In the genomic region with DNA sequence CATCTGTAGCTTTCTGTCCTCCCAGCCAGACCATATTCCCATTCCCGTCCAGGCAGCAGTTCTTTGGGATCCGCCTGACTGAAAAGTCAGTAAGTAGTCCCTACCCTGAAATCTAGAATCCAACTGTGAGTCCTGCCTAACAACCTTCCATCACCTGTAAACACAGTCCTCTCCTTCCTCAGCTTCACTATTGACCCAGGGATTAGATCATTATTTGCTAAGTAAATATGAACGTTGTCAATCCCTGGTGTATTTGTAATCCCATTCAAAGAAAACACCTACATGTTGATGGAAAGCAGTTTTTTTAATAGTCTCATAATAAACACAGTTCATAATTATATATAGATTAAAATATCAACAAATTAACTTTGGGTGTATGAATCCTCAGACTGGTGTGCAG, we compare ENCODE assay signal across 8 cellular contexts. TPM values are rescaled to one million over a fixed set of nuclear protein-coding genes. Genes with fewer than 3 reads are reported as not detected.
DNase-seq lines count a peak whose midpoint lies in the region; FAIRE-seq and TF ChIP-seq lines count a peak whose summit lies in the region.

No MANE protein-coding gene starts in this region.

- no peaks in the 10 kb centered on the region for H3K27me3 Mint-ChIP-seq in Caco-2 (ENCODE audit: insufficient read depth, unreplicated experiment)

- H3K27ac ChIP-seq in MM.1S (ENCODE audit: low read length) (no peak overlapping the region), mesodermal cell (ENCODE audit: low read depth, low read length, severe bottlenecking) (no peak overlapping the region)

- no peaks in the 10 kb centered on the region for H4K20me1 ChIP-seq in MM.1S (ENCODE audit: insufficient read depth, low read length)

- H3K4me3 ChIP-seq in Caco-2 (ENCODE audit: low read depth, low read length) (peak overlapping the region; percentile 92), MM.1S (ENCODE audit: low read length) (peak overlapping the region; percentile 87), astrocyte of the spinal cord (ENCODE audit: low read depth, low read length) (peak overlapping the region; percentile 78), mesodermal cell (ENCODE audit: extremely low read depth, insufficient read depth, low read length, poor library complexity, severe bottlenecking) (peak overlapping the region; percentile 70)

- peak in 1 of 2 experiments; percentile 63 for DNase-seq in Caco-2
- no peak for DNase-seq in MM.1S
- DNase-seq in astrocyte of the spinal cord (ENCODE audit: low read depth, low spot score), result no peak
- no peak for DNase-seq in COLO829 (ENCODE audit: low spot score)
- DNase-seq in urothelium cell line (ENCODE audit: low spot score), result no peak
- no peak for DNase-seq in ACHN
- no peak for DNase-seq in activated CD4-positive, alpha-beta T cell treated with anti-CD3 and anti-CD28 coated beads, Interleukin-2, amount 50 U/mL, for 4 hours

- peaks cover 5% of the 10 kb centered on the region; the same call in 1 of the 2 replicates for H3F3A ChIP-seq in MM.1S (ENCODE audit: insufficient read depth, low read length)

- POLR2A ChIA-PET in Caco-2 (lab: Charles Lee), result no interaction called here

- H3K36me3 ChIP-seq in Caco-2 (ENCODE audit: control insufficient read depth, insufficient read depth, low read length) (peaks cover 1% of the 10 kb centered on the region; the same call in 1 of the 2 replicates), MM.1S (replicated peaks; ENCODE audit: insufficient read depth, low read length) (peaks cover 3% of the 10 kb centered on the region), mesodermal cell (ENCODE audit: control insufficient read depth, insufficient read depth, low read length) (peaks cover 6% of the 10 kb centered on the region)

- peaks cover 14% of the 10 kb centered on the region for H3K4me1 Mint-ChIP-seq in Caco-2 (ENCODE audit: low read depth, unreplicated experiment)

- intact Hi-C loops in Caco-2 (cut with micrococcal nuclease; ENCODE audit: unreplicated experiment), result loop anchor here (5.0 kb wide), 1 partner anchor 41 kb away; no protein-coding TSS in a partner anchor

- peak overlapping the region; percentile 97 for H3K4me3 Mint-ChIP-seq in Caco-2 (ENCODE audit: unreplicated experiment)

- in situ Hi-C loops in astrocyte of the spinal cord (cut with HindIII; ENCODE audit: low sequenced_read_pairs) (no loop called here), ACHN (cut with HindIII; ENCODE audit: low pct_ligation_motif_present, low pct_unique_long_range_greater_than_20kb, low sequenced_read_pairs) (no loop called here)

- H3K27ac Mint-ChIP-seq in Caco-2 (ENCODE audit: unreplicated experiment), result peak overlapping the region; percentile 97

- TF ChIP-seq CTCF in Caco-2 (IDR thresholded peaks at IDR 0.05; ENCODE audit: insufficient read depth in 1 of 2, low read depth in 1 of 2, low read length in 1 of 2, severe bottlenecking in 1 of 2, unreplicated experiment in 1 of 2), result no peak
- no peak for TF ChIP-seq CTCF in MM.1S (IDR thresholded peaks at IDR 0.05; ENCODE audit: low read length)
- no peak for TF ChIP-seq CTCF in astrocyte of the spinal cord (IDR thresholded peaks at IDR 0.05; ENCODE audit: low read depth, low read length)

- peak overlapping the region; percentile 77; the same call in 1 of the 2 replicates for H3K9ac ChIP-seq in MM.1S (ENCODE audit: low read length)

- H2AFZ ChIP-seq in MM.1S (ENCODE audit: low read length), result peak overlapping the region; percentile 74

- 28 to 34% methylated on average over 2 of the region's 3 CpGs for WGBS in mesodermal cell (ENCODE audit: insufficient coverage in 2 of 2), 2 experiments

- no peak for FAIRE-seq in urothelium cell line (lab: Jason Lieb, UNC)

- peaks cover 13% of the 10 kb centered on the region for H3K4me1 ChIP-seq in Caco-2
- H3K4me1 ChIP-seq in MM.1S (ENCODE audit: low read length), result peaks cover 32% of the 10 kb centered on the region
- no peaks in the 10 kb centered on the region for H3K4me1 ChIP-seq in mesodermal cell (ENCODE audit: control insufficient read depth, insufficient read depth, low read length, poor library complexity, severe bottlenecking)

- no peaks in the 10 kb centered on the region for H3K27me3 ChIP-seq in Caco-2 (replicated peaks; ENCODE audit: control insufficient read depth, insufficient read depth, low read length)
- H3K27me3 ChIP-seq in MM.1S (replicated peaks; ENCODE audit: insufficient read depth, low read length), result no peaks in the 10 kb centered on the region

- CTCF ChIA-PET in Caco-2 (lab: Charles Lee), result no interaction called here

- no peaks in the 10 kb centered on the region for H3K9me3 ChIP-seq in Caco-2
- H3K9me3 ChIP-seq in MM.1S (replicated peaks; ENCODE audit: insufficient read depth, low read length), result no peaks in the 10 kb centered on the region
- no peaks in the 10 kb centered on the region for H3K9me3 ChIP-seq in mesodermal cell (ENCODE audit: control insufficient read depth, low read length)

- peaks cover 21% of the 10 kb centered on the region for H3K79me2 ChIP-seq in MM.1S (ENCODE audit: low read length)

- peak overlapping the region; percentile 87 for H3K4me2 ChIP-seq in MM.1S (ENCODE audit: low read depth, low read length)

- no peaks in the 10 kb centered on the region for H3K9me2 ChIP-seq in MM.1S (replicated peaks; ENCODE audit: insufficient read depth, low read length)

- no peaks in the 10 kb centered on the region for H3K9me3 Mint-ChIP-seq in Caco-2 (ENCODE audit: unreplicated experiment)

- BruUV-seq in Caco-2 (replicated peaks; lab: Mats Ljungman, UMichigan), result no TSS peak

- H3K36me3 Mint-ChIP-seq in Caco-2 (ENCODE audit: insufficient read depth, unreplicated experiment), result peaks cover 11% of the 10 kb centered on the region

RNA-seq across cellular contexts. Expression of a gene that starts 0.7 kb away (rescaled TPM):
- 0.61 TPM in 1 of 2 replicates, not detected in the other for total RNA-seq in Caco-2 (2022)
- 2.2 TPM for polyA plus RNA-seq in mesodermal cell (2013, experiment 1 of 2)
- 2.3 TPM for polyA plus RNA-seq in mesodermal cell (2013, experiment 2 of 2)

RNA-seq across cellular contexts. Expression of a gene that starts 0.8 kb away (rescaled TPM):
- total RNA-seq in Caco-2 (2022), result 10.3 and 14.3 TPM in 2 replicates
- polyA plus RNA-seq in mesodermal cell (2013, experiment 1 of 2), result 14.0 TPM
- 15.7 TPM for polyA plus RNA-seq in mesodermal cell (2013, experiment 2 of 2)
